ENCODE assay signal across 8 cellular contexts in genomic region chr2:142874293-142874814, GRCh38. TPM values are rescaled to one million over a fixed set of nuclear protein-coding genes. Genes with fewer than 3 reads are reported as not detected.
DNase-seq lines count a peak whose midpoint lies in the region; ATAC-seq lines count a peak whose summit lies in the region.

No MANE protein-coding gene starts in this region.

- H3K27me3 Mint-ChIP-seq in activated CD4-positive, alpha-beta memory T cell treated with anti-CD3 and anti-CD28 coated beads, Interleukin-2, amount 10 ng/mL, durations not matched to agents 7 days and 5 days = peaks cover 4% of the 10 kb centered on the region
- H3K27me3 Mint-ChIP-seq in activated naive CD4-positive, alpha-beta T cell treated with anti-CD3 and anti-CD28 coated beads, Interleukin-2, amount 10 ng/mL, durations not matched to agents 7 days and 5 days = no peaks in the 10 kb centered on the region

- H3K9me3 Mint-ChIP-seq in activated CD4-positive, alpha-beta memory T cell treated with anti-CD3 and anti-CD28 coated beads, Interleukin-2, amount 10 ng/mL, durations not matched to agents 7 days and 5 days = no peaks in the 10 kb centered on the region
- H3K9me3 Mint-ChIP-seq in activated naive CD4-positive, alpha-beta T cell treated with anti-CD3 and anti-CD28 coated beads, Interleukin-2, amount 10 ng/mL, durations not matched to agents 7 days and 5 days = no peaks in the 10 kb centered on the region

- H3K27me3 ChIP-seq in MG63 = no peaks in the 10 kb centered on the region
- no peaks in the 10 kb centered on the region for H3K27me3 ChIP-seq in esophagus (ENCODE audit: control insufficient read depth in 1 of 2, insufficient read depth in 2 of 2, low read length in 2 of 2)

- H3K9me3 ChIP-seq in MG63 (no peaks in the 10 kb centered on the region), esophagus (ENCODE audit: control insufficient read depth in 2 of 2, insufficient read depth in 1 of 2, low read depth in 1 of 2, low read length in 1 of 2) (no peaks in the 10 kb centered on the region)

- no peaks in the 10 kb centered on the region for H3K36me3 ChIP-seq in MG63
- H3K36me3 ChIP-seq in esophagus (ENCODE audit: control insufficient read depth in 2 of 2, insufficient read depth in 2 of 2, low read length in 1 of 2) = no peaks in the 10 kb centered on the region

- WGBS in esophagus, 2 donors = 17 to 27% methylated on average over 2 of the region's 2 CpGs

- H3K4me1 ChIP-seq in esophagus (ENCODE audit: control insufficient read depth in 2 of 2, insufficient read depth in 2 of 2, low read length in 1 of 2) = peaks cover 0 to 2% of the 10 kb centered on the region in 2 donors

- H3K36me3 Mint-ChIP-seq in activated CD4-positive, alpha-beta memory T cell treated with anti-CD3 and anti-CD28 coated beads, Interleukin-2, amount 10 ng/mL, durations not matched to agents 7 days and 5 days (ENCODE audit: low read depth) = no peaks in the 10 kb centered on the region
- no peaks in the 10 kb centered on the region for H3K36me3 Mint-ChIP-seq in activated naive CD4-positive, alpha-beta T cell treated with anti-CD3 and anti-CD28 coated beads, Interleukin-2, amount 10 ng/mL, durations not matched to agents 7 days and 5 days

- H3K27ac Mint-ChIP-seq in activated CD4-positive, alpha-beta memory T cell treated with anti-CD3 and anti-CD28 coated beads, Interleukin-2, amount 10 ng/mL, durations not matched to agents 7 days and 5 days = no peak overlapping the region
- H3K27ac Mint-ChIP-seq in activated naive CD4-positive, alpha-beta T cell treated with anti-CD3 and anti-CD28 coated beads, Interleukin-2, amount 10 ng/mL, durations not matched to agents 7 days and 5 days = no peak overlapping the region

- H3K4me3 ChIP-seq in MG63 (no peak overlapping the region), esophagus (ENCODE audit: low read depth in 1 of 2, low read length in 2 of 2) (no peak overlapping the region)

- DNase-seq in GM03348 (ENCODE audit: low spot score) (peak; percentile 24), MG63 (peak; percentile 55), pulmonary artery endothelial cell (ENCODE audit: low read depth, low spot score) (peak; percentile 68), NCI-H2196 treated with DMSO at 0.1 percent for 48 hours (lab: John Stamatoyannopoulos, UW; ENCODE audit: unreplicated experiment) (no peak)
- DNase-seq in activated CD4-positive, alpha-beta memory T cell treated with anti-CD3 and anti-CD28 coated beads, Interleukin-2, amount 10 ng/mL, durations not matched to agents 7 days and 5 days = no peak
- no peak for DNase-seq in activated naive CD4-positive, alpha-beta T cell treated with anti-CD3 and anti-CD28 coated beads, Interleukin-2, amount 10 ng/mL, durations not matched to agents 7 days and 5 days

- no peak for ATAC-seq in HG02623 (IDR thresholded peaks at IDR 0.05; ENCODE audit: unreplicated experiment)

- no peaks in the 10 kb centered on the region for H3K4me1 Mint-ChIP-seq in activated CD4-positive, alpha-beta memory T cell treated with anti-CD3 and anti-CD28 coated beads, Interleukin-2, amount 10 ng/mL, durations not matched to agents 7 days and 5 days
- no peaks in the 10 kb centered on the region for H3K4me1 Mint-ChIP-seq in activated naive CD4-positive, alpha-beta T cell treated with anti-CD3 and anti-CD28 coated beads, Interleukin-2, amount 10 ng/mL, durations not matched to agents 7 days and 5 days

- H3K27ac ChIP-seq in esophagus (ENCODE audit: low read depth in 2 of 2, low read length in 1 of 2) = peak overlapping the region; percentile 67 to 77

- POLR2A ChIA-PET in activated CD4-positive, alpha-beta memory T cell treated with anti-CD3 and anti-CD28 coated beads, Interleukin-2, amount 10 ng/mL, durations not matched to agents 7 days and 5 days (lab: Charles Lee) = no interaction called here

- CTCF ChIA-PET in activated CD4-positive, alpha-beta memory T cell treated with anti-CD3 and anti-CD28 coated beads, Interleukin-2, amount 10 ng/mL, durations not matched to agents 7 days and 5 days (lab: Charles Lee) = no interaction called here
- CTCF ChIA-PET in activated naive CD4-positive, alpha-beta T cell treated with anti-CD3 and anti-CD28 coated beads, Interleukin-2, amount 10 ng/mL, durations not matched to agents 7 days and 5 days (lab: Charles Lee) = interaction anchor here (0.6 kb wide), 1 partner anchor 189 kb away, joined by 3 read pairs; no protein-coding TSS in a partner anchor

- no peak overlapping the region for H3K4me3 Mint-ChIP-seq in activated CD4-positive, alpha-beta memory T cell treated with anti-CD3 and anti-CD28 coated beads, Interleukin-2, amount 10 ng/mL, durations not matched to agents 7 days and 5 days
- H3K4me3 Mint-ChIP-seq in activated naive CD4-positive, alpha-beta T cell treated with anti-CD3 and anti-CD28 coated beads, Interleukin-2, amount 10 ng/mL, durations not matched to agents 7 days and 5 days = no peak overlapping the region

RNA-seq across cellular contexts. Expression of gene KYNU, which starts 3.1 kb away (rescaled TPM):
- 0.82 TPM in 1 of 2 replicates, not detected in the other for total RNA-seq in MG63 (2014; rRNA removed; shearing (Covaris generic); ENCODE audit: low replicate concordance)
- polyA plus RNA-seq in esophagus = 1 to 10 TPM; 2.4 to 2.7 TPM
- 0.07 and 0.11 TPM in 2 replicates for total RNA-seq in pulmonary artery endothelial cell
- not detected for total RNA-seq in activated CD4-positive, alpha-beta memory T cell treated with anti-CD3 and anti-CD28 coated beads, Interleukin-2, amount 10 ng/mL, durations not matched to agents 7 days and 5 days

Comparison
In these comparisons a context has a peak if more than half of its experiments do, and no peak if none do; other contexts are left out.
1. DNase-seq: peak in GM03348 (single experiment), MG63 (single experiment) and pulmonary artery endothelial cell (single experiment); none in activated CD4-positive, alpha-beta memory T cell treated with anti-CD3 and anti-CD28 coated beads, Interleukin-2, amount 10 ng/mL, durations not matched to agents 7 days and 5 days (single experiment), NCI-H2196 treated with DMSO at 0.1 percent for 48 hours (single experiment) and activated naive CD4-positive, alpha-beta T cell treated with anti-CD3 and anti-CD28 coated beads, Interleukin-2, amount 10 ng/mL, durations not matched to agents 7 days and 5 days (single experiment).